In the genomic region with DNA sequence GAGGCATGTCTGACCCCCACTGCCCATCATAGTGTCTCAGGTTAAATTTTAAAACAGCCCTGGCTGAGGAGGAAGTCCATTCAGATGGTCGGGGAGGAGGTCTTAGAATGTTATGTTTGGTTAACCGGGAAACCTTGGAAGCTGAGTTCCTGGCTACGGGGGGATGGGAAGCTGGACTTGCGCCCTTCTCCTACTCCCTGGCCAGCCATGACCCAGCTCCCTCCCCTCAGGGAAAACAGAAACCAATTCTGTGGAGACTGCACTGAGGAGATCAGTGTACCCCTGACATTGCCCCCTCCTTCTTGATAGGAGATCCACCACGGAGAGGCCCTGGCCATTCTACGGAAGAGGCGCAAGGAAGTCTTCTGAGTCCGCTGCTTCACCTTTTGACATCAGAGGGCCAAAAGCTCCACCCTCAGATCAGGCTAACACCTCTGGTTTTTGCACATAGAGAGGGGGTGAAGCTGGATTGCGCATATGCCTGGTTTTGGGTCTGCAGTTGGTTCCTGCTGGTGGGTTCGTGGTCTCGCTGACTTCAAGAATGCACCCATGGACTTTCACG, we compare ENCODE assay signal across 23 cellular contexts. TPM values are rescaled to one million over a fixed set of nuclear protein-coding genes. Genes with fewer than 3 reads are reported as not detected.
"Had no signal": no experiment of that assay in that cellular context is flagged by ENCODE, and none has a peak within 500 bp of the region (broad histone marks: within the 10 kb centered on the region; RNA-seq: fewer than 3 reads in every experiment).

No MANE protein-coding gene starts in this region.

- H3K27ac ChIP-seq: SJSA1, SK-N-MC had no signal

- H3K27me3 ChIP-seq: SJSA1 had no signal

- DNase-seq: IMR-90, Karpas-422, KG1, MM.1S, NCI-H1092 treated with DMSO at 0.1 percent for 48 hours, NCI-H1436, NCI-H187, NCI-H2029, NCI-H2081 treated with DMSO at 0.1 percent for 48 hours, NCI-H2171, NCI-H226, NCI-H446, NCI-H510A, NCI-H524 treated with DMSO at 0.1 percent for 48 hours, NCI-H69, NCI-H774, Right ventricle myocardium superior, RPMI8226, SIG-M5 had no signal

- H3K4me3 ChIP-seq: SJSA1, SK-N-MC had no signal

- H3K4me1 ChIP-seq: SJSA1 had no signal

- FAIRE-seq: RCC 7860 had no signal

- H3K36me3 ChIP-seq: SJSA1 had no signal

- H3K9me3 ChIP-seq: SJSA1 had no signal

RNA-seq across cellular contexts. Expression of gene KRTAP5-9, which starts 2.7 kb away (rescaled TPM):
- total RNA-seq: HT-29, IMR-90, Right ventricle myocardium superior, SJSA1 had no signal

RNA-seq across cellular contexts. Expression of gene KRTAP5-8, which starts 7.7 kb away (rescaled TPM):
- total RNA-seq: HT-29, IMR-90, Right ventricle myocardium superior, SJSA1 had no signal

RNA-seq across cellular contexts. Expression of gene KRTAP5-7, which starts 18.4 kb away (rescaled TPM):
- total RNA-seq: HT-29, IMR-90, Right ventricle myocardium superior, SJSA1 had no signal
- polyA plus RNA-seq: IMR-90 had no signal

RNA-seq across cellular contexts. Expression of gene KRTAP5-10, which starts 19.9 kb away (rescaled TPM):
- total RNA-seq: HT-29, IMR-90, Right ventricle myocardium superior, SJSA1 had no signal
- polyA plus RNA-seq: IMR-90 had no signal

RNA-seq across cellular contexts. Expression of gene KRTAP5-11, which starts 37.2 kb away (rescaled TPM):
- total RNA-seq: HT-29, IMR-90, Right ventricle myocardium superior, SJSA1 had no signal
- polyA plus RNA-seq: IMR-90 had no signal
